In genomic region chr22:31332886-31333285, GRCh38 we compare ENCODE assay signal across 21 cellular contexts.
DNase-seq lines count a peak whose midpoint lies in the region; ATAC-seq lines count a peak whose summit lies in the region.
"Had no signal": no experiment of that assay in that cellular context is flagged by ENCODE, and none has a peak within 500 bp of the region (broad histone marks: within the 10 kb centered on the region; RNA-seq: fewer than 3 reads in every experiment).

No MANE protein-coding gene starts in this region.

- H3K4me1 ChIP-seq in BLaER1, result peaks cover 74% of the 10 kb centered on the region
- H3K4me1 ChIP-seq: lower lobe of right lung had no signal

- H3K4me3 ChIP-seq in BLaER1, result 0 out of 2 replicates have a peak overlapping the region, but pooled peaks have one; percentile 40
- H3K4me3 ChIP-seq: heart right ventricle, lower lobe of right lung, ovary, thoracic aorta had no signal

- ATAC-seq in HG02852 (IDR thresholded peaks at IDR 0.05; ENCODE audit: unreplicated experiment), result no peak
- no peak for ATAC-seq in HG03354 (IDR thresholded peaks at IDR 0.05; ENCODE audit: poor library complexity, severe bottlenecking, unreplicated experiment)
- ATAC-seq: activated T-cell treated with anti-CD3 and anti-CD28 coated beads, Interleukin-2, amount 50 U/mL, for 4 hours; heart right ventricle; lower lobe of right lung; sciatic nerve; stimulated activated naive B cell treated with anti-CD40 and anti-IgM and Interleukin-4, amounts not matched to agents 10 μg/mL and 1 μg/mL and 100 μg/mL, for 72 hours had no signal

- no peaks in the 10 kb centered on the region for H3K27me3 Mint-ChIP-seq in activated naive CD8-positive, alpha-beta T cell
- H3K27me3 Mint-ChIP-seq: stimulated activated naive B cell treated with anti-CD40 and anti-IgM and Interleukin-4, amounts not matched to agents 10 μg/mL and 1 μg/mL and 100 μg/mL, for 72 hours had no signal

- peaks cover 52% of the 10 kb centered on the region for H3K4me1 Mint-ChIP-seq in activated naive CD8-positive, alpha-beta T cell (ENCODE audit: low read depth)

- no peaks in the 10 kb centered on the region for H3K9me3 Mint-ChIP-seq in activated naive CD8-positive, alpha-beta T cell (ENCODE audit: low read depth)
- H3K9me3 Mint-ChIP-seq: activated T-cell treated with anti-CD3 and anti-CD28 coated beads, Interleukin-2, amount 50 U/mL, for 4 hours; stimulated activated naive B cell treated with anti-CD40 and anti-IgM and Interleukin-4, amounts not matched to agents 10 μg/mL and 1 μg/mL and 100 μg/mL, for 72 hours had no signal

- peaks cover 4% of the 10 kb centered on the region for H3K36me3 Mint-ChIP-seq in activated naive CD8-positive, alpha-beta T cell

- H3K27ac Mint-ChIP-seq in activated naive CD8-positive, alpha-beta T cell, result peak overlapping the region; percentile 81

- no peaks in the 10 kb centered on the region for H3K27me3 ChIP-seq in BLaER1
- H3K27me3 ChIP-seq: heart right ventricle, ovary had no signal

- no peak overlapping the region for H3K4me3 Mint-ChIP-seq in activated naive CD8-positive, alpha-beta T cell
- H3K4me3 Mint-ChIP-seq: activated T-cell treated with anti-CD3 and anti-CD28 coated beads, Interleukin-2, amount 50 U/mL, for 4 hours; stimulated activated naive B cell treated with anti-CD40 and anti-IgM and Interleukin-4, amounts not matched to agents 10 μg/mL and 1 μg/mL and 100 μg/mL, for 72 hours had no signal

- peaks cover 100% of the 10 kb centered on the region for H3K36me3 ChIP-seq in BLaER1
- H3K36me3 ChIP-seq: ovary had no signal

- peak overlapping the region; percentile 86 for H3K4me2 ChIP-seq in BLaER1

- peaks cover 98% of the 10 kb centered on the region for H4K20me1 ChIP-seq in BLaER1

- DNase-seq in ELR (ENCODE audit: low read depth) (peak; percentile 78), iris pigment epithelial cell (ENCODE audit: low read depth) (peak; percentile 32), medulla oblongata (ENCODE audit: extremely low spot score) (no peak)
- DNase-seq: activated CD4-positive, alpha-beta T cell treated with anti-CD3 and anti-CD28 coated beads, Interleukin-2, amount 50 U/mL, for 48 hours; activated T-cell treated with anti-CD3 and anti-CD28 coated beads, Interleukin-2, amount 50 U/mL, for 4 hours; effector memory CD4-positive, alpha-beta T cell; heart right ventricle; lower lobe of right lung; NCI-H1436 treated with DMSO at 0.1 percent for 48 hours; NCI-H2171 treated with DMSO at 0.1 percent for 48 hours; NCI-H69; SHP77; stimulated activated naive B cell treated with anti-CD40 and anti-IgM and Interleukin-4, amounts not matched to agents 10 μg/mL and 1 μg/mL and 100 μg/mL, for 72 hours; WERI-Rb-1 had no signal

- peak overlapping the region; percentile 61; the same call in 1 of the 2 replicates for H3K9ac ChIP-seq in BLaER1

- H3K27ac ChIP-seq in BLaER1, result peak overlapping the region; percentile 73
- H3K27ac ChIP-seq: heart right ventricle, lower lobe of right lung, ovary, WERI-Rb-1 had no signal

- H3K9me3 ChIP-seq in BLaER1, result no peaks in the 10 kb centered on the region
- H3K9me3 ChIP-seq: heart right ventricle, lower lobe of right lung, ovary, thoracic aorta had no signal
